Comparison of ENCODE assay signal across 8 cellular contexts in genomic region chr3:112293368-112294321, GRCh38. TPM values are rescaled to one million over a fixed set of nuclear protein-coding genes. Genes with fewer than 3 reads are reported as not detected.
DNase-seq lines count a peak whose midpoint lies in the region; ATAC-seq and TF ChIP-seq lines count a peak whose summit lies in the region.

Gene SLC9C1, minus strand, starts transcription at chr3:112294216. Its CDS starts 7,425 bp downstream, at chr3:112286791.

- TF ChIP-seq CTCF in HFF-Myc (IDR thresholded peaks at IDR 0.05; ENCODE audit: low read depth, low read length, missing control alignments), result peak; percentile 58
- peak; percentile 67 for TF ChIP-seq CTCF in lower lobe of right lung (IDR thresholded peaks at IDR 0.05)

- H3K4me3 ChIP-seq in HFF-Myc (replicated peaks; ENCODE audit: low read depth, low read length), result peak within 1 kb of the TSS; percentile 32
- H3K4me3 ChIP-seq in ectodermal cell (ENCODE audit: insufficient read depth, low read depth, low read length), result peak within 1 kb of the TSS; percentile 7
- H3K4me3 ChIP-seq in lower lobe of right lung, result peak within 1 kb of the TSS; percentile 57

- ATAC-seq in T-helper 17 cell (peak; percentile 82), lower lobe of right lung (peak; percentile 88 to 91)

- H3K4me1 Mint-ChIP-seq in T-helper 17 cell, result peaks cover 16% of the 10 kb centered on the region

- H3K27me3 ChIP-seq in ectodermal cell (ENCODE audit: control insufficient read depth, insufficient read depth, low read length, poor library complexity, severe bottlenecking), result no peaks in the 10 kb centered on the region
- H3K27me3 ChIP-seq in lower lobe of right lung (ENCODE audit: low read depth), result no peaks in the 10 kb centered on the region

- peak within 1 kb of the TSS; percentile 89 for H3K27ac ChIP-seq in ectodermal cell (ENCODE audit: insufficient read depth, low read depth, low read length, poor library complexity, severe bottlenecking)
- peak within 1 kb of the TSS; percentile 72 for H3K27ac ChIP-seq in lower lobe of right lung

- peaks cover 5% of the 10 kb centered on the region for H3K4me1 ChIP-seq in ectodermal cell (ENCODE audit: control insufficient read depth, insufficient read depth, low read length)
- no peaks in the 10 kb centered on the region for H3K4me1 ChIP-seq in lower lobe of right lung

- H3K27me3 Mint-ChIP-seq in T-helper 17 cell, result peaks cover 6% of the 10 kb centered on the region

- WGBS in ectodermal cell, 2 experiments, result 19% methylated on average over 14 to 15 of the region's 15 CpGs

- H3K36me3 ChIP-seq in ectodermal cell (ENCODE audit: control insufficient read depth, insufficient read depth, low read length) (no peaks in the 10 kb centered on the region), lower lobe of right lung (no peaks in the 10 kb centered on the region)

- intact Hi-C loops in lower lobe of right lung (cut with DNase I), result no loop called here

- H3K36me3 Mint-ChIP-seq in T-helper 17 cell (ENCODE audit: low read depth), result peaks cover 2% of the 10 kb centered on the region

- peak within 1 kb of the TSS; percentile 39 for H3K27ac Mint-ChIP-seq in T-helper 17 cell

- H3K4me3 Mint-ChIP-seq in T-helper 17 cell, result peak within 1 kb of the TSS; percentile 81

- H3K9me3 ChIP-seq in T-helper 17 cell (ENCODE audit: control insufficient read depth, low read length, poor library complexity, severe bottlenecking) (no peaks in the 10 kb centered on the region), ectodermal cell (ENCODE audit: control insufficient read depth, low read length) (no peaks in the 10 kb centered on the region), lower lobe of right lung (no peaks in the 10 kb centered on the region)

- DNase-seq in NCI-H510A treated with DMSO at 0.1 percent for 48 hours (lab: John Stamatoyannopoulos, UW) (peak; percentile 23), NCI-H510A (lab: John Stamatoyannopoulos, UW) (no peak), HFF-Myc (ENCODE audit: extremely low read depth, low read depth) (peak; percentile 52), NCI-H128 (lab: John Stamatoyannopoulos, UW; ENCODE audit: unreplicated experiment) (peak; percentile 18), T-helper 17 cell (no peak), lower lobe of right lung (no peak), superior temporal gyrus (ENCODE audit: extremely low spot score) (peak; percentile 95)

RNA-seq across cellular contexts. Expression of gene SLC9C1, which starts in this region (rescaled TPM):
- total RNA-seq in T-helper 17 cell (not detected), lower lobe of right lung (not detected)
- polyA plus RNA-seq in ectodermal cell (2013, experiment 1 of 4), result not detected
- polyA plus RNA-seq in ectodermal cell (2013, experiment 2 of 4), result 0.39 TPM
- polyA plus RNA-seq in ectodermal cell (2013, experiment 3 of 4), result not detected
- 0.36 TPM for polyA plus RNA-seq in ectodermal cell (2013, experiment 4 of 4)

Comparison
In these comparisons a context has a peak if more than half of its experiments do, and no peak if none do; other contexts are left out.
1. DNase-seq: peak in NCI-H510A treated with DMSO at 0.1 percent for 48 hours (single experiment), HFF-Myc (single experiment), NCI-H128 (single experiment) and superior temporal gyrus (single experiment); none in NCI-H510A (single experiment), T-helper 17 cell (0 of 3) and lower lobe of right lung (single experiment).
2. Peak in ATAC-seq in T-helper 17 cell; RNA of the gene not detected or under 1 TPM.
3. Peak in ATAC-seq, H3K4me3 ChIP-seq and H3K27ac ChIP-seq in lower lobe of right lung; RNA of the gene not detected or under 1 TPM.
4. H3K4me3 ChIP-seq: peak in every context shown above with its lines; median percentile 57 in lower lobe of right lung; 32 in HFF-Myc; 7 in ectodermal cell.